25 cellular contexts compared by ENCODE assay signal in genomic region chr10:71081912-71082311, GRCh38.
DNase-seq lines count a peak whose midpoint lies in the region; ATAC-seq and TF ChIP-seq lines count a peak whose summit lies in the region.
"Had no signal": no experiment of that assay in that cellular context is flagged by ENCODE, and none has a peak within 500 bp of the region (broad histone marks: within the 10 kb centered on the region; RNA-seq: fewer than 3 reads in every experiment).

No MANE protein-coding gene starts in this region.

- intact Hi-C loops in esophagus muscularis mucosa (cut with DNase I) (no loop called here), sciatic nerve (cut with DNase I) (no loop called here)

- no peak overlapping the region for H3K4me3 ChIP-seq in RWPE2 (ENCODE audit: severe bottlenecking)
- no peak overlapping the region for H3K4me3 ChIP-seq in esophagus muscularis mucosa
- H3K4me3 ChIP-seq: right lobe of liver had no signal

- H3K36me3 Mint-ChIP-seq in activated T-helper 17 cell treated with anti-CD3 and anti-CD28 coated beads, Interleukin-2, amount 50 U/mL, for 72 hours (ENCODE audit: low read depth): no peaks in the 10 kb centered on the region
- H3K36me3 Mint-ChIP-seq: naive thymus-derived CD4-positive, alpha-beta T cell had no signal

- peak; percentile 24 for DNase-seq in activated CD4-positive, CD25-positive, alpha-beta regulatory T cell treated with anti-CD3 and anti-CD28 coated beads, Interleukin-2, amount 50 U/mL, for 72 hours
- DNase-seq in activated CD4-positive, CD25-positive, alpha-beta regulatory T cell (lab: John Stamatoyannopoulos, UW): no peak
- peak; percentile 29 for DNase-seq in RWPE2 (ENCODE audit: low spot score)
- peak; percentile 80 for DNase-seq in esophagus muscularis mucosa (ENCODE audit: extremely low spot score)
- peak; percentile 15 for DNase-seq in sciatic nerve (ENCODE audit: low spot score)
- DNase-seq: activated CD4-positive, alpha-beta T cell treated with anti-CD3 and anti-CD28 coated beads, Interleukin-2, amount 50 U/mL, for 48 hours; activated naive CD4-positive, alpha-beta T cell treated with anti-CD3 and anti-CD28 coated beads for 36 hours; activated T-cell treated with anti-CD3 and anti-CD28 coated beads, Interleukin-2, amount 50 U/mL, for 1 hour; CD4-positive, alpha-beta T cell; DMS 273 treated with DMSO at 0.1 percent for 48 hours; NCI-H1417 treated with DMSO at 0.1 percent for 48 hours; NCI-H446; OCI-M1; stimulated activated CD4-positive, alpha-beta T cell treated with anti-CD3 and anti-CD28 coated beads, Interleukin-15, amount 100 ng/mL, for 24 hours; T-helper 9 cell; trophoblast cell had no signal

- H3K4me1 ChIP-seq in RWPE2 (ENCODE audit: insufficient read depth, poor library complexity, severe bottlenecking): no peaks in the 10 kb centered on the region
- H3K4me1 ChIP-seq in esophagus muscularis mucosa: no peaks in the 10 kb centered on the region
- H3K4me1 ChIP-seq: right lobe of liver had no signal

- H3K27ac ChIP-seq in RWPE2 (ENCODE audit: poor library complexity, severe bottlenecking): no peak overlapping the region
- no peak overlapping the region for H3K27ac ChIP-seq in esophagus muscularis mucosa (replicated peaks in 1 of 4)
- H3K27ac ChIP-seq: 22Rv1, right lobe of liver had no signal

- ATAC-seq in RWPE2 (ENCODE audit: low read depth) (no peak), sciatic nerve (no peak), GM18868 (IDR thresholded peaks at IDR 0.05; ENCODE audit: unreplicated experiment) (no peak), HG02642 (IDR thresholded peaks at IDR 0.05; ENCODE audit: poor library complexity, unreplicated experiment) (no peak)
- no peak for ATAC-seq in activated T-helper 17 cell treated with anti-CD3 and anti-CD28 coated beads, Interleukin-2, amount 50 U/mL, for 72 hours (replicated peaks)
- ATAC-seq: naive thymus-derived CD4-positive, alpha-beta T cell; right lobe of liver; Right ventricle myocardium inferior; stimulated activated naive CD8-positive, alpha-beta T cell treated with anti-CD3 and anti-CD28 coated beads, Interleukin-15, amount 100 ng/mL, for 72 hours had no signal

- H3K27me3 Mint-ChIP-seq in activated T-helper 17 cell treated with anti-CD3 and anti-CD28 coated beads, Interleukin-2, amount 50 U/mL, for 72 hours: no peaks in the 10 kb centered on the region
- H3K27me3 Mint-ChIP-seq: CD4-positive, alpha-beta T cell; stimulated activated naive CD8-positive, alpha-beta T cell treated with anti-CD3 and anti-CD28 coated beads, Interleukin-15, amount 100 ng/mL, for 72 hours had no signal

- no peak for TF ChIP-seq EP300 in esophagus muscularis mucosa (IDR thresholded peaks at IDR 0.05)

- 88% methylated on average over 1 of the region's 2 CpGs for WGBS in esophagus muscularis mucosa

- TF ChIP-seq CTCF in RWPE2 (IDR thresholded peaks at IDR 0.05; ENCODE audit: poor library complexity, severe bottlenecking) (no peak), esophagus muscularis mucosa (IDR thresholded peaks at IDR 0.05) (no peak)

- H3K4me1 Mint-ChIP-seq in activated T-helper 17 cell treated with anti-CD3 and anti-CD28 coated beads, Interleukin-2, amount 50 U/mL, for 72 hours: no peaks in the 10 kb centered on the region
- H3K4me1 Mint-ChIP-seq: naive thymus-derived CD4-positive, alpha-beta T cell; stimulated activated naive CD8-positive, alpha-beta T cell treated with anti-CD3 and anti-CD28 coated beads, Interleukin-15, amount 100 ng/mL, for 72 hours had no signal

- no peaks in the 10 kb centered on the region for H3K36me3 ChIP-seq in RWPE2 (ENCODE audit: low read depth)
- no peaks in the 10 kb centered on the region for H3K36me3 ChIP-seq in esophagus muscularis mucosa
- H3K36me3 ChIP-seq: right lobe of liver had no signal

- no peak for TF ChIP-seq POLR2A in esophagus muscularis mucosa (IDR thresholded peaks at IDR 0.05; ENCODE audit: low read depth)

- H3K27ac Mint-ChIP-seq in activated T-helper 17 cell treated with anti-CD3 and anti-CD28 coated beads, Interleukin-2, amount 50 U/mL, for 72 hours: no peak overlapping the region
- H3K27ac Mint-ChIP-seq: activated naive CD4-positive, alpha-beta T cell treated with anti-CD3 and anti-CD28 coated beads for 36 hours; CD4-positive, alpha-beta T cell; dendritic cell treated with granulocyte-macrophage colony-stimulating factor and Interleukin-4, amounts not matched to agents 40 ng/mL and 50 ng/mL, for 4 days; naive thymus-derived CD4-positive, alpha-beta T cell; stimulated activated naive CD8-positive, alpha-beta T cell treated with anti-CD3 and anti-CD28 coated beads, Interleukin-15, amount 100 ng/mL, for 72 hours had no signal

- no peaks in the 10 kb centered on the region for H3K9me3 Mint-ChIP-seq in activated T-helper 17 cell treated with anti-CD3 and anti-CD28 coated beads, Interleukin-2, amount 50 U/mL, for 72 hours
- H3K9me3 Mint-ChIP-seq: activated naive CD4-positive, alpha-beta T cell treated with anti-CD3 and anti-CD28 coated beads for 36 hours; CD4-positive, alpha-beta T cell; dendritic cell treated with granulocyte-macrophage colony-stimulating factor and Interleukin-4, amounts not matched to agents 40 ng/mL and 50 ng/mL, for 4 days; naive thymus-derived CD4-positive, alpha-beta T cell; stimulated activated naive CD8-positive, alpha-beta T cell treated with anti-CD3 and anti-CD28 coated beads, Interleukin-15, amount 100 ng/mL, for 72 hours had no signal

- H3K9me3 ChIP-seq in RWPE2 (ENCODE audit: severe bottlenecking) (no peaks in the 10 kb centered on the region), esophagus muscularis mucosa (no peaks in the 10 kb centered on the region)
- H3K9me3 ChIP-seq: right lobe of liver had no signal

- no peak overlapping the region for H3K4me3 Mint-ChIP-seq in activated T-helper 17 cell treated with anti-CD3 and anti-CD28 coated beads, Interleukin-2, amount 50 U/mL, for 72 hours
- H3K4me3 Mint-ChIP-seq: activated naive CD4-positive, alpha-beta T cell treated with anti-CD3 and anti-CD28 coated beads for 36 hours; CD4-positive, alpha-beta T cell; dendritic cell treated with granulocyte-macrophage colony-stimulating factor and Interleukin-4, amounts not matched to agents 40 ng/mL and 50 ng/mL, for 4 days; naive thymus-derived CD4-positive, alpha-beta T cell; stimulated activated naive CD8-positive, alpha-beta T cell treated with anti-CD3 and anti-CD28 coated beads, Interleukin-15, amount 100 ng/mL, for 72 hours had no signal

- H3K27me3 ChIP-seq in RWPE2 (ENCODE audit: insufficient read depth, poor library complexity, severe bottlenecking) (no peaks in the 10 kb centered on the region), esophagus muscularis mucosa (peaks cover 0 to 10% (median 0%) of the 10 kb centered on the region in 4 donors)
- H3K27me3 ChIP-seq: right lobe of liver had no signal

Comparison
In these comparisons a context has a peak if more than half of its experiments do, and no peak if none do; other contexts are left out.
1. DNase-seq: peak in activated CD4-positive, CD25-positive, alpha-beta regulatory T cell treated with anti-CD3 and anti-CD28 coated beads, Interleukin-2, amount 50 U/mL, for 72 hours (single experiment), RWPE2 (single experiment), esophagus muscularis mucosa (single experiment) and sciatic nerve (single experiment); none in activated CD4-positive, CD25-positive, alpha-beta regulatory T cell (0 of 4).